1 cellular context compared by ENCODE assay signal in the genomic region with DNA sequence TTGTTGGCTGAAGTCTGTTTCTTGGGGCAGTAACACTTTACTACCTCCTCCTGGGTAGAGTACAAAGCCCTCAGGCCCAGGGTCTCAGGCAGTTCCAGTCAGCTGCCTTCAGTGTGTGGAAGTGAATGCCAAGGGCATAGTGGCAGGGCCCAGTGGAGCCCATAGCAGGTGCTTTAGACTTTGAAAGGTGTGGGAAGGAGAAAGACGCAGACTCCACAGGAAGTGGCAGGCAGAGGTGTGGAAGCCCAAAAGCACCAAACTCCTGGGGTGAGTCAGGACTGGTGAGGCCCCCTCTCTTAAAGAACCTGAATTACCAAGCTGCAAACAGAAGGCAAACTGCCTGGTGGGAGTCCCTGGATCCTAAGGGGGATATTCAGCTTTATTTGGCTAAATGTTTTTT.
TF ChIP-seq lines count a peak whose summit lies in the region.

No MANE protein-coding gene starts in this region.

TF ChIP-seq in GM23338, 12 proteins besides CTCF, POLR2A, EP300 and RAD21 (continued from another document):
- TF ChIP-seq, protein P1, sequence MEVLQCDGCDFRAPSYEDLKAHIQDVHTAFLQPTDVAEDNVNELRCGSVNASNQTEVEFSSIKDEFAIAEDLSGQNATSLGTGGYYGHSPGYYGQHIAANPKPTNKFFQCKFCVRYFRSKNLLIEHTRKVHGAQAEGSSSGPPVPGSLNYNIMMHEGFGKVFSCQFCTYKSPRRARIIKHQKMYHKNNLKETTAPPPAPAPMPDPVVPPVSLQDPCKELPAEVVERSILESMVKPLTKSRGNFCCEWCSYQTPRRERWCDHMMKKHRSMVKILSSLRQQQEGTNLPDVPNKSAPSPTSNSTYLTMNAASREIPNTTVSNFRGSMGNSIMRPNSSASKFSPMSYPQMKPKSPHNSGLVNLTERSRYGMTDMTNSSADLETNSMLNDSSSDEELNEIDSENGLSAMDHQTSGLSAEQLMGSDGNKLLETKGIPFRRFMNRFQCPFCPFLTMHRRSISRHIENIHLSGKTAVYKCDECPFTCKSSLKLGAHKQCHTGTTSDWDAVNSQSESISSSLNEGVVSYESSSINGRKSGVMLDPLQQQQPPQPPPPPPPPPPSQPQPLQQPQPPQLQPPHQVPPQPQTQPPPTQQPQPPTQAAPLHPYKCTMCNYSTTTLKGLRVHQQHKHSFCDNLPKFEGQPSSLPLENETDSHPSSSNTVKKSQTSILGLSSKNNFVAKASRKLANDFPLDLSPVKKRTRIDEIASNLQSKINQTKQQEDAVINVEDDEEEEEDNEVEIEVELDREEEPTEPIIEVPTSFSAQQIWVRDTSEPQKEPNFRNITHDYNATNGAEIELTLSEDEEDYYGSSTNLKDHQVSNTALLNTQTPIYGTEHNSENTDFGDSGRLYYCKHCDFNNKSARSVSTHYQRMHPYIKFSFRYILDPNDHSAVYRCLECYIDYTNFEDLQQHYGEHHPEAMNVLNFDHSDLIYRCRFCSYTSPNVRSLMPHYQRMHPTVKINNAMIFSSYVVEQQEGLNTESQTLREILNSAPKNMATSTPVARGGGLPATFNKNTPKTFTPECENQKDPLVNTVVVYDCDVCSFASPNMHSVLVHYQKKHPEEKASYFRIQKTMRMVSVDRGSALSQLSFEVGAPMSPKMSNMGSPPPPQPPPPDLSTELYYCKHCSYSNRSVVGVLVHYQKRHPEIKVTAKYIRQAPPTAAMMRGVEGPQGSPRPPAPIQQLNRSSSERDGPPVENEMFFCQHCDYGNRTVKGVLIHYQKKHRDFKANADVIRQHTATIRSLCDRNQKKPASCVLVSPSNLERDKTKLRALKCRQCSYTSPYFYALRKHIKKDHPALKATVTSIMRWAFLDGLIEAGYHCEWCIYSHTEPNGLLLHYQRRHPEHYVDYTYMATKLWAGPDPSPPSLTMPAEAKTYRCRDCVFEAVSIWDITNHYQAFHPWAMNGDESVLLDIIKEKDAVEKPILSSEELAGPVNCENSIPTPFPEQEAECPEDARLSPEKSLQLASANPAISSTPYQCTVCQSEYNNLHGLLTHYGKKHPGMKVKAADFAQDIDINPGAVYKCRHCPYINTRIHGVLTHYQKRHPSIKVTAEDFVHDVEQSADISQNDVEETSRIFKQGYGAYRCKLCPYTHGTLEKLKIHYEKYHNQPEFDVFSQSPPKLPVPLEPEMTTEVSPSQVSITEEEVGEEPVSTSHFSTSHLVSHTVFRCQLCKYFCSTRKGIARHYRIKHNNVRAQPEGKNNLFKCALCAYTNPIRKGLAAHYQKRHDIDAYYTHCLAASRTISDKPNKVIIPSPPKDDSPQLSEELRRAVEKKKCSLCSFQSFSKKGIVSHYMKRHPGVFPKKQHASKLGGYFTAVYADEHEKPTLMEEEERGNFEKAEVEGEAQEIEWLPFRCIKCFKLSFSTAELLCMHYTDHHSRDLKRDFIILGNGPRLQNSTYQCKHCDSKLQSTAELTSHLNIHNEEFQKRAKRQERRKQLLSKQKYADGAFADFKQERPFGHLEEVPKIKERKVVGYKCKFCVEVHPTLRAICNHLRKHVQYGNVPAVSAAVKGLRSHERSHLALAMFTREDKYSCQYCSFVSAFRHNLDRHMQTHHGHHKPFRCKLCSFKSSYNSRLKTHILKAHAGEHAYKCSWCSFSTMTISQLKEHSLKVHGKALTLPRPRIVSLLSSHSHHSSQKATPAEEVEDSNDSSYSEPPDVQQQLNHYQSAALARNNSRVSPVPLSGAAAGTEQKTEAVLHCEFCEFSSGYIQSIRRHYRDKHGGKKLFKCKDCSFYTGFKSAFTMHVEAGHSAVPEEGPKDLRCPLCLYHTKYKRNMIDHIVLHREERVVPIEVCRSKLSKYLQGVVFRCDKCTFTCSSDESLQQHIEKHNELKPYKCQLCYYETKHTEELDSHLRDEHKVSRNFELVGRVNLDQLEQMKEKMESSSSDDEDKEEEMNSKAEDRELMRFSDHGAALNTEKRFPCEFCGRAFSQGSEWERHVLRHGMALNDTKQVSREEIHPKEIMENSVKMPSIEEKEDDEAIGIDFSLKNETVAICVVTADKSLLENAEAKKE (CRISPR knock-in tag; IDR thresholded peaks at IDR 0.05): no peak
- TF ChIP-seq POLR2AphosphoS5 (IDR thresholded peaks at IDR 0.05; ENCODE audit: low read depth) (no peak), CREB1 (CRISPR knock-in tag; IDR thresholded peaks at IDR 0.05; ENCODE audit: low read depth) (no peak), NANOG (IDR thresholded peaks at IDR 0.05; ENCODE audit: borderline replicate concordance) (no peak), JUNB (IDR thresholded peaks at IDR 0.05; ENCODE audit: unreplicated experiment) (no peak)
- TF ChIP-seq, protein P2, sequence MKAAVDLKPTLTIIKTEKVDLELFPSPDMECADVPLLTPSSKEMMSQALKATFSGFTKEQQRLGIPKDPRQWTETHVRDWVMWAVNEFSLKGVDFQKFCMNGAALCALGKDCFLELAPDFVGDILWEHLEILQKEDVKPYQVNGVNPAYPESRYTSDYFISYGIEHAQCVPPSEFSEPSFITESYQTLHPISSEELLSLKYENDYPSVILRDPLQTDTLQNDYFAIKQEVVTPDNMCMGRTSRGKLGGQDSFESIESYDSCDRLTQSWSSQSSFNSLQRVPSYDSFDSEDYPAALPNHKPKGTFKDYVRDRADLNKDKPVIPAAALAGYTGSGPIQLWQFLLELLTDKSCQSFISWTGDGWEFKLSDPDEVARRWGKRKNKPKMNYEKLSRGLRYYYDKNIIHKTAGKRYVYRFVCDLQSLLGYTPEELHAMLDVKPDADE (IDR thresholded peaks at IDR 0.05): no peak
